20 cellular contexts compared by ENCODE assay signal in genomic region chr1:165605246-165605645, GRCh38.
"Had no signal": no experiment of that assay in that cellular context is flagged by ENCODE, and none has a peak within 500 bp of the region (broad histone marks: within the 10 kb centered on the region; RNA-seq: fewer than 3 reads in every experiment).

No MANE protein-coding gene starts in this region.

- H3K27me3 ChIP-seq: left lung had no signal

- H3K27ac ChIP-seq: coronary artery, dorsolateral prefrontal cortex, esophagus muscularis mucosa, gastrocnemius medialis, heart right ventricle, left lung, lower lobe of right lung had no signal

- DNase-seq: dermis blood vessel endothelial cell; dorsolateral prefrontal cortex; effector CD4-positive, alpha-beta T cell; effector memory CD4-positive, alpha-beta T cell; foreskin melanocyte; gastrocnemius medialis; glutamatergic neuron; head of caudate nucleus; heart right ventricle; hippocampal formation; left cardiac atrium; left lung; left ventricle myocardium superior; lower lobe of right lung; mesenchymal stem cell; mucosa of descending colon; naive B cell; naive thymus-derived CD8-positive, alpha-beta T cell had no signal

- ATAC-seq: gastrocnemius medialis; heart right ventricle; left cardiac atrium; left lung; left ventricle myocardium superior; lower lobe of right lung; mucosa of descending colon; naive thymus-derived CD8-positive, alpha-beta T cell had no signal
